Comparison of ENCODE assay signal across 29 cellular contexts in genomic region chr5:74104469-74104868, GRCh38.
DNase-seq lines count a peak whose midpoint lies in the region; ATAC-seq and TF ChIP-seq lines count a peak whose summit lies in the region.
"Had no signal": no experiment of that assay in that cellular context is flagged by ENCODE, and none has a peak within 500 bp of the region (broad histone marks: within the 10 kb centered on the region; RNA-seq: fewer than 3 reads in every experiment).

No MANE protein-coding gene starts in this region.

- ATAC-seq in HG03565 (IDR thresholded peaks at IDR 0.05; ENCODE audit: unreplicated experiment): no peak
- ATAC-seq: CD8-positive, alpha-beta T cell; stimulated activated effector memory CD8-positive, alpha-beta T cell treated with anti-CD3 and anti-CD28 coated beads, Interleukin-12 subunit alpha, Interleukin-12 subunit beta, amount 100 ng/mL, for 72 hours; WTC11 had no signal

- no peak for TF ChIP-seq CTCF in epithelial cell of esophagus (IDR thresholded peaks at IDR 0.05; ENCODE audit: insufficient read depth, low read depth, low read length, missing control alignments)
- no peak for TF ChIP-seq CTCF in mesothelial cell of epicardium (IDR thresholded peaks at IDR 0.05; ENCODE audit: unreplicated experiment)

- no peak overlapping the region for H3K4me3 ChIP-seq in epithelial cell of esophagus (ENCODE audit: low read length)
- H3K4me3 ChIP-seq: SJSA1 had no signal

- no peaks in the 10 kb centered on the region for H3K36me3 Mint-ChIP-seq in mesothelial cell of epicardium
- H3K36me3 Mint-ChIP-seq: activated naive CD8-positive, alpha-beta T cell treated with anti-CD3 and anti-CD28 coated beads for 36 hours; CD8-positive, alpha-beta T cell; immature natural killer cell; naive B cell; stimulated activated effector memory CD8-positive, alpha-beta T cell treated with anti-CD3 and anti-CD28 coated beads, Interleukin-12 subunit alpha, Interleukin-12 subunit beta, amount 100 ng/mL, for 72 hours had no signal

- peaks cover 5% of the 10 kb centered on the region for H3K9me3 Mint-ChIP-seq in mesothelial cell of epicardium
- H3K9me3 Mint-ChIP-seq: activated naive CD8-positive, alpha-beta T cell treated with anti-CD3 and anti-CD28 coated beads for 36 hours had no signal

- DNase-seq in SIG-M5 treated with dmso at 0.1 percent for 504 hours (lab: John Stamatoyannopoulos, UW; ENCODE audit: unreplicated experiment): peak; percentile 8
- DNase-seq in SIG-M5 (lab: John Stamatoyannopoulos, UW): no peak
- peak; percentile 10 for DNase-seq in epithelial cell of esophagus (ENCODE audit: low read depth)
- DNase-seq in mesothelial cell of epicardium (ENCODE audit: low spot score in 2 of 2, unreplicated experiment in 2 of 2): no peak
- no peak for DNase-seq in SKM-1 treated with dmso at 0.1 percent for 144 hours (lab: John Stamatoyannopoulos, UW; ENCODE audit: unreplicated experiment)
- no peak for DNase-seq in 8988T
- DNase-seq in cerebellum (ENCODE audit: low spot score): no peak
- DNase-seq: activated CD4-positive, alpha-beta T cell treated with anti-CD3 and anti-CD28 coated beads, Interleukin-2, amount 10 ng/mL, durations not matched to agents 7 days and 5 days; activated effector memory CD4-positive, alpha-beta T cell treated with anti-CD3 and anti-CD28 coated beads, Interleukin-2, amount 50 U/mL, for 16 hours; activated naive CD8-positive, alpha-beta T cell treated with anti-CD3 and anti-CD28 coated beads for 36 hours; activated T-cell treated with anti-CD3 and anti-CD28 coated beads, Interleukin-2, amount 50 U/mL, for 24 hours; anterior cingulate cortex; CD8-positive, alpha-beta T cell; effector CD4-positive, alpha-beta T cell; EL; GOT3; hypothalamus; immature natural killer cell; naive B cell; NCI-H1417 treated with DMSO at 0.1 percent for 48 hours; NCI-H2107; NCI-H345; nucleus accumbens; substantia nigra; trophoblast cell had no signal

- peak overlapping the region; percentile 37 for H3K27ac Mint-ChIP-seq in mesothelial cell of epicardium
- H3K27ac Mint-ChIP-seq: activated CD4-positive, alpha-beta T cell treated with anti-CD3 and anti-CD28 coated beads, Interleukin-2, amount 10 ng/mL, durations not matched to agents 7 days and 5 days; activated naive CD8-positive, alpha-beta T cell treated with anti-CD3 and anti-CD28 coated beads for 36 hours; activated T-cell treated with anti-CD3 and anti-CD28 coated beads, Interleukin-2, amount 50 U/mL, for 24 hours; CD8-positive, alpha-beta T cell; immature natural killer cell; stimulated activated effector memory CD8-positive, alpha-beta T cell treated with anti-CD3 and anti-CD28 coated beads, Interleukin-12 subunit alpha, Interleukin-12 subunit beta, amount 100 ng/mL, for 72 hours; WTC11 had no signal

- peaks cover 11% of the 10 kb centered on the region for H3K4me1 Mint-ChIP-seq in mesothelial cell of epicardium
- H3K4me1 Mint-ChIP-seq: activated CD4-positive, alpha-beta T cell treated with anti-CD3 and anti-CD28 coated beads, Interleukin-2, amount 10 ng/mL, durations not matched to agents 7 days and 5 days; activated naive CD8-positive, alpha-beta T cell treated with anti-CD3 and anti-CD28 coated beads for 36 hours; immature natural killer cell; stimulated activated effector memory CD8-positive, alpha-beta T cell treated with anti-CD3 and anti-CD28 coated beads, Interleukin-12 subunit alpha, Interleukin-12 subunit beta, amount 100 ng/mL, for 72 hours had no signal

- no peak overlapping the region for H3K4me3 Mint-ChIP-seq in mesothelial cell of epicardium
- H3K4me3 Mint-ChIP-seq: activated CD4-positive, alpha-beta T cell treated with anti-CD3 and anti-CD28 coated beads, Interleukin-2, amount 10 ng/mL, durations not matched to agents 7 days and 5 days; activated naive CD8-positive, alpha-beta T cell treated with anti-CD3 and anti-CD28 coated beads for 36 hours; activated T-cell treated with anti-CD3 and anti-CD28 coated beads, Interleukin-2, amount 50 U/mL, for 24 hours; CD8-positive, alpha-beta T cell; immature natural killer cell; naive B cell; stimulated activated effector memory CD8-positive, alpha-beta T cell treated with anti-CD3 and anti-CD28 coated beads, Interleukin-12 subunit alpha, Interleukin-12 subunit beta, amount 100 ng/mL, for 72 hours; WTC11 had no signal

- no peaks in the 10 kb centered on the region for H3K27me3 Mint-ChIP-seq in mesothelial cell of epicardium (ENCODE audit: low read depth)

Comparison
In these comparisons a context has a peak if more than half of its experiments do, and no peak if none do; other contexts are left out.
1. DNase-seq: peak in SIG-M5 treated with dmso at 0.1 percent for 504 hours (single experiment) and epithelial cell of esophagus (single experiment); none in SIG-M5 (single experiment), mesothelial cell of epicardium (0 of 2), SKM-1 treated with dmso at 0.1 percent for 144 hours (single experiment), 8988T (single experiment) and cerebellum (single experiment).